ENCODE assay signal across 8 cellular contexts in genomic region chr16:53055603-53056527, GRCh38. TPM values are rescaled to one million over a fixed set of nuclear protein-coding genes. Genes with fewer than 3 reads are reported as not detected.
DNase-seq lines count a peak whose midpoint lies in the region; TF ChIP-seq lines count a peak whose summit lies in the region.

No MANE protein-coding gene starts in this region.

- H3K36me3 Mint-ChIP-seq in dendritic cell treated with granulocyte-macrophage colony-stimulating factor and Interleukin-4, amounts not matched to agents 40 ng/mL and 50 ng/mL, for 4 days (ENCODE audit: low read depth) = peaks cover 24% of the 10 kb centered on the region

- TF ChIP-seq POLR2A in GM18951 (IDR thresholded peaks at IDR 0.05; ENCODE audit: extremely low read depth, insufficient read depth, insufficient read length) = peak; percentile 13
- TF ChIP-seq POLR2A in lower leg skin (IDR thresholded peaks at IDR 0.05) = no peak
- TF ChIP-seq POLR2A in suprapubic skin (IDR thresholded peaks at IDR 0.05) = no peak

- peak; percentile 47 for DNase-seq in ACHN
- DNase-seq in SK-MEL-5 (ENCODE audit: low read depth, low spot score) = peak; percentile 61
- DNase-seq in lower leg skin (ENCODE audit: low spot score in 2 of 2) = peak in 1 of 2 donors; percentile 47
- no peak for DNase-seq in suprapubic skin (ENCODE audit: low spot score in 2 of 2)
- DNase-seq in cerebellar nuclear complex (lab: John Stamatoyannopoulos, UW) = no peak
- DNase-seq in epidermal melanocyte (ENCODE audit: insufficient read length, low spot score) = no peak

- peak overlapping the region; percentile 92 for H3K27ac Mint-ChIP-seq in dendritic cell treated with granulocyte-macrophage colony-stimulating factor and Interleukin-4, amounts not matched to agents 40 ng/mL and 50 ng/mL, for 4 days

- H3K4me3 Mint-ChIP-seq in dendritic cell treated with granulocyte-macrophage colony-stimulating factor and Interleukin-4, amounts not matched to agents 40 ng/mL and 50 ng/mL, for 4 days = peak overlapping the region; percentile 95

- TF ChIP-seq EP300 in suprapubic skin (IDR thresholded peaks at IDR 0.05) = no peak

- H3K27me3 ChIP-seq in suprapubic skin = no peaks in the 10 kb centered on the region

- in situ Hi-C loops in ACHN (cut with HindIII; ENCODE audit: low pct_ligation_motif_present, low pct_unique_long_range_greater_than_20kb, low sequenced_read_pairs) (no loop called here), GM18951 (cut with MboI; ENCODE audit: low sequenced_read_pairs, unreplicated experiment) (no loop called here), SK-MEL-5 (cut with HindIII; ENCODE audit: low pct_unique_long_range_greater_than_20kb, low sequenced_read_pairs) (no loop called here)

- H3K4me1 ChIP-seq in suprapubic skin = peaks cover 52% of the 10 kb centered on the region

- H3K9me3 ChIP-seq in suprapubic skin = no peaks in the 10 kb centered on the region

- 41 to 48% methylated on average over 12 of the region's 12 CpGs for WGBS in lower leg skin, 2 donors
- WGBS in suprapubic skin = 41% methylated on average over 12 of the region's 12 CpGs

- intact Hi-C loops in dendritic cell treated with granulocyte-macrophage colony-stimulating factor and Interleukin-4, amounts not matched to agents 40 ng/mL and 50 ng/mL, for 4 days (cut with micrococcal nuclease) = loop anchor here (1.0 to 2.0 kb wide), 3 partner anchors 35 to 151 kb away; no protein-coding TSS in a partner anchor
- intact Hi-C loops in lower leg skin (cut with DNase I; ENCODE audit: low total_unique reads) = loop anchor here (2.0 to 10.0 kb wide), 2 partner anchors 105 to 449 kb away; partner anchors contain the start of gene AKTIP

- H3K36me3 ChIP-seq in suprapubic skin = no peaks in the 10 kb centered on the region

- H3K4me3 ChIP-seq in lower leg skin (ENCODE audit: low read depth, poor library complexity, severe bottlenecking) = peak overlapping the region; percentile 45
- peak overlapping the region; percentile 76 for H3K4me3 ChIP-seq in suprapubic skin

- peaks cover 53% of the 10 kb centered on the region for H3K4me1 Mint-ChIP-seq in dendritic cell treated with granulocyte-macrophage colony-stimulating factor and Interleukin-4, amounts not matched to agents 40 ng/mL and 50 ng/mL, for 4 days (ENCODE audit: low read depth)

- TF ChIP-seq CTCF in lower leg skin (IDR thresholded peaks at IDR 0.05) (no peak), suprapubic skin (IDR thresholded peaks at IDR 0.05) (no peak)

- no peaks in the 10 kb centered on the region for H3K27me3 Mint-ChIP-seq in dendritic cell treated with granulocyte-macrophage colony-stimulating factor and Interleukin-4, amounts not matched to agents 40 ng/mL and 50 ng/mL, for 4 days

- H3K27ac ChIP-seq in suprapubic skin = peak overlapping the region; percentile 88

- no peaks in the 10 kb centered on the region for H3K9me3 Mint-ChIP-seq in dendritic cell treated with granulocyte-macrophage colony-stimulating factor and Interleukin-4, amounts not matched to agents 40 ng/mL and 50 ng/mL, for 4 days

RNA-seq across cellular contexts. Expression of gene CHD9, which starts 1.1 kb away (rescaled TPM):
- 20.3 and 34.6 TPM in 2 replicates for total RNA-seq in SK-MEL-5 (2014; rRNA removed; shearing (Covaris generic))
- polyA plus RNA-seq in SK-MEL-5 (2015; cell fraction: cytosol; rRNA removed) = 16.1 and 22.4 TPM in 2 replicates
- polyA plus RNA-seq in SK-MEL-5 (2015; cell fraction: nucleus; rRNA removed) = 49.9 and 60.2 TPM in 2 replicates
- total RNA-seq in lower leg skin (10 to 100 TPM; 49.2 to 85.7 (median 67.7) TPM), suprapubic skin (100 to 1,000 TPM in 1 of 4 donors, 10 to 100 TPM in 3; 56.6 to 129 (median 70.4) TPM)

RNA-seq across cellular contexts. Expression of gene CHD9NB, which starts 3.2 kb away (rescaled TPM):
- total RNA-seq in SK-MEL-5 (2014; rRNA removed; shearing (Covaris generic)) = 1.2 and 1.9 TPM in 2 replicates
- polyA plus RNA-seq in SK-MEL-5 (2015; cell fraction: cytosol; rRNA removed) = 0.65 and 2.1 TPM in 2 replicates
- polyA plus RNA-seq in SK-MEL-5 (2015; cell fraction: nucleus; rRNA removed) = 2.6 and 3.5 TPM in 2 replicates
- 10 to 100 TPM in 2 of 4 donors, 1 to 10 TPM in 2; 4.6 to 15.4 (median 10.0) TPM for total RNA-seq in lower leg skin
- 10 to 100 TPM in 3 of 4 donors, 1 to 10 TPM in 1; 8.7 to 33.3 (median 17.0) TPM for total RNA-seq in suprapubic skin

Comparison
In these comparisons a context has a peak if more than half of its experiments do, and no peak if none do; other contexts are left out.
1. DNase-seq: peak in ACHN (single experiment) and SK-MEL-5 (single experiment); none in suprapubic skin (0 of 2), cerebellar nuclear complex (0 of 2) and epidermal melanocyte (single experiment).